In the genomic region with DNA sequence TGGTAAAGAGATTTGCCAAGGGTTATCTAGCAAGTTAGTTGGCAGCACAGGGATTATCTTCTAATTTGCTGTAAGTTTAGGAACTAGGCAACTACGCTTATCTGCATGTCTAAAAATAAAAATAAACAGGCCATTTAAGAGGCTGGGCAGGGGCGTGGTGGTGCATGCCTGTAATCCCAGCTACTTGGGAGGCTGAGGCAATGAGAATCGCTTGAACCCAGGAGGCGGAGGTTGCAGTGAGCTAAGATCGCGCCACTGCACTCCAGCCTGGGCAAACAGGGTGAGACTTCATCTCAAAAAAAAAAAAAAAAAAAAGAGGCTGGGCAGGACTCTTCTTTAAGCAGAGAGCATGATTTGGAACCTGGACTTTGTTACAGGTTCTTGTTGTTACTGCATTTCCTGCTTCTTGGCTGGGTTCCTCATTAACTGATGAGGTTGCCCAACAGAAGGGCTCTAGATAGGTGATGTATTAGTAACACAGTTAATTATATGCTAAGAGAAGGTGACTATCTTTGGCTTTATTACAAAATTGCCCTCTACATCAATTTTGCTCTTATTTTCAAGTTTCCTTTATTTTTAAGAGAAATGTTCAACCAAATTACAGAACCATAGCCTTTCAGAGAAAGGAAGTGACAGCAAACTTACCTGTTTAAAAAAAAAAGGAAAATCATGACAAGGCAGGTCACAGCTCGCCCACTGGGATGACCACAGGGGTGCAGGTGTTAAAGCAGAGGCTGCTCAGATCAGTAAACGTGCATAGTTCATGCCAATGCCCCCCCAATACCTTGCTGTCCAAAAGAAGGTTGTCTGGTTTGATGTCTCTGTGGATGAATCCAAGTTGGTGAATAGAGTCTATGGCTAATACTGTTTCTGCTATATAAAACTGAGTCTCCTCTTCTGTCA, we compare ENCODE assay signal across 14 cellular contexts. TPM values are rescaled to one million over a fixed set of nuclear protein-coding genes. Genes with fewer than 3 reads are reported as not detected.
DNase-seq lines count a peak whose midpoint lies in the region; ATAC-seq and TF ChIP-seq lines count a peak whose summit lies in the region.
"Had no signal": no experiment of that assay in that cellular context is flagged by ENCODE, and none has a peak within 500 bp of the region (broad histone marks: within the 10 kb centered on the region; RNA-seq: fewer than 3 reads in every experiment).

No MANE protein-coding gene starts in this region.

- H3K9me3 ChIP-seq in prostate gland (no peaks in the 10 kb centered on the region), spleen (no peaks in the 10 kb centered on the region)
- H3K9me3 ChIP-seq: ascending aorta had no signal

- H3K4me1 ChIP-seq in foreskin keratinocyte (peaks cover 7% of the 10 kb centered on the region), prostate gland (replicated peaks) (peaks cover 6% of the 10 kb centered on the region), spleen (peaks cover 0 to 14% (median 0%) of the 10 kb centered on the region in 6 donors)
- H3K4me1 ChIP-seq: ascending aorta had no signal

- H3K4me3 ChIP-seq in prostate gland = no peak overlapping the region
- H3K4me3 ChIP-seq in spleen = no peak overlapping the region
- H3K4me3 ChIP-seq: ascending aorta, SK-N-MC had no signal

- DNase-seq in activated naive CD4-positive, alpha-beta T cell treated with anti-CD3 and anti-CD28 coated beads for 36 hours = no peak
- no peak for DNase-seq in activated naive CD4-positive, alpha-beta T cell treated with anti-CD3 and anti-CD28 coated beads, Interleukin-2, amount 50 U/mL, for 16 hours
- DNase-seq in HPDE6-E6E7 (ENCODE audit: extremely low spot score) (peak; percentile 26), foreskin keratinocyte (peak; percentile 34 to 63), prostate gland (ENCODE audit: low spot score) (no peak), spleen (no peak), sciatic nerve (ENCODE audit: low spot score) (no peak)
- DNase-seq: dermis blood vessel endothelial cell, NCI-H2171 treated with DMSO at 0.1 percent for 48 hours had no signal

- CTCF ChIA-PET in activated naive CD4-positive, alpha-beta T cell treated with anti-CD3 and anti-CD28 coated beads for 36 hours (lab: Charles Lee) = interaction anchor here (0.6 kb wide), 1 partner anchor 11 kb away, joined by 3 read pairs; no protein-coding TSS in a partner anchor

- H3K36me3 ChIP-seq in prostate gland = no peaks in the 10 kb centered on the region
- peaks cover 0 to 100% (median 57%) of the 10 kb centered on the region in 6 donors for H3K36me3 ChIP-seq in spleen

- WGBS in prostate gland = 77% methylated on average over 8 of the region's 8 CpGs
- 88 to 91% (median 90%) methylated on average over 8 of the region's 8 CpGs for WGBS in spleen, 5 donors

- H3K4me1 Mint-ChIP-seq in activated naive CD4-positive, alpha-beta T cell treated with anti-CD3 and anti-CD28 coated beads for 36 hours (ENCODE audit: low read depth) = peaks cover 42% of the 10 kb centered on the region
- H3K4me1 Mint-ChIP-seq: mesothelial cell of epicardium had no signal

- no peaks in the 10 kb centered on the region for H3K9me3 Mint-ChIP-seq in activated naive CD4-positive, alpha-beta T cell treated with anti-CD3 and anti-CD28 coated beads for 36 hours
- H3K9me3 Mint-ChIP-seq: mesothelial cell of epicardium had no signal

- H3K27me3 ChIP-seq in foreskin keratinocyte (no peaks in the 10 kb centered on the region), prostate gland (replicated peaks; ENCODE audit: insufficient read depth) (no peaks in the 10 kb centered on the region), spleen (replicated peaks in 1 of 7) (no peaks in the 10 kb centered on the region)
- H3K27me3 ChIP-seq: ascending aorta had no signal

- H3K27ac ChIP-seq in foreskin keratinocyte (no peak overlapping the region), prostate gland (peak overlapping the region; percentile 7 to 33), spleen (peak overlapping the region in 4 of 8 donors; percentile 26 to 67 (median 40))
- H3K27ac ChIP-seq: ascending aorta, SK-N-MC had no signal

- intact Hi-C loops in activated naive CD4-positive, alpha-beta T cell treated with anti-CD3 and anti-CD28 coated beads for 36 hours (cut with micrococcal nuclease) = loop anchor here (5.0 kb wide), 1 partner anchor 43 kb away; no protein-coding TSS in a partner anchor
- intact Hi-C loops in prostate gland (cut with DNase I) = no loop called here
- intact Hi-C loops in spleen (cut with DNase I; ENCODE audit: low total_unique reads) = no loop called here
- intact Hi-C loops in sciatic nerve (cut with DNase I) = no loop called here

- H3K27ac Mint-ChIP-seq in activated naive CD4-positive, alpha-beta T cell treated with anti-CD3 and anti-CD28 coated beads for 36 hours = peak overlapping the region; percentile 16
- H3K27ac Mint-ChIP-seq: mesothelial cell of epicardium, progenitor cell of endocrine pancreas had no signal

- no peaks in the 10 kb centered on the region for H3K27me3 Mint-ChIP-seq in activated naive CD4-positive, alpha-beta T cell treated with anti-CD3 and anti-CD28 coated beads for 36 hours (ENCODE audit: low read depth)
- H3K27me3 Mint-ChIP-seq: progenitor cell of endocrine pancreas had no signal

- TF ChIP-seq CTCF in foreskin keratinocyte (conservative IDR thresholded peaks at IDR 0.05) = no peak
- TF ChIP-seq CTCF in prostate gland (IDR thresholded peaks at IDR 0.05) = no peak
- TF ChIP-seq CTCF in spleen (IDR thresholded peaks at IDR 0.05 in 8 of 11, conservative IDR thresholded peaks at IDR 0.05 in 3 of 11) = no peak

- no peak for ATAC-seq in foreskin keratinocyte
- ATAC-seq in HG02973 (IDR thresholded peaks at IDR 0.05; ENCODE audit: unreplicated experiment) = no peak
- ATAC-seq in sciatic nerve = no peak

- TF ChIP-seq POLR2A in prostate gland (IDR thresholded peaks at IDR 0.05) (no peak), spleen (IDR thresholded peaks at IDR 0.05) (no peak)

- H3K36me3 Mint-ChIP-seq in activated naive CD4-positive, alpha-beta T cell treated with anti-CD3 and anti-CD28 coated beads for 36 hours (ENCODE audit: low read depth) = peaks cover 24% of the 10 kb centered on the region

- no peak overlapping the region for H3K4me3 Mint-ChIP-seq in activated naive CD4-positive, alpha-beta T cell treated with anti-CD3 and anti-CD28 coated beads for 36 hours
- H3K4me3 Mint-ChIP-seq: mesothelial cell of epicardium had no signal

RNA-seq across cellular contexts. Expression of a gene that starts 32.5 kb away (rescaled TPM):
- 10 to 100 TPM; 23.6 to 24.4 TPM for total RNA-seq in activated naive CD4-positive, alpha-beta T cell treated with anti-CD3 and anti-CD28 coated beads for 36 hours
- 28.2 and 29.0 TPM in 2 replicates for total RNA-seq in foreskin keratinocyte
- polyA plus RNA-seq in foreskin keratinocyte = 13.1 and 15.3 TPM in 2 replicates
- 10 to 100 TPM; 16.5 to 17.7 TPM for total RNA-seq in prostate gland
- 10 to 100 TPM; 30.5 to 51.8 (median 38.7) TPM for total RNA-seq in spleen
- polyA plus RNA-seq in spleen = 10 to 100 TPM; 16.4 to 26.6 (median 19.6) TPM
- 39.7 TPM for total RNA-seq in sciatic nerve

Comparison
In these comparisons a context has a peak if more than half of its experiments do, and no peak if none do; other contexts are left out.
1. DNase-seq: peak in HPDE6-E6E7 (single experiment) and foreskin keratinocyte (2 of 2); none in activated naive CD4-positive, alpha-beta T cell treated with anti-CD3 and anti-CD28 coated beads for 36 hours (single experiment), activated naive CD4-positive, alpha-beta T cell treated with anti-CD3 and anti-CD28 coated beads, Interleukin-2, amount 50 U/mL, for 16 hours (single experiment), prostate gland (single experiment), spleen (single experiment) and sciatic nerve (single experiment).